1 cellular context compared by ENCODE assay signal in genomic region chr2:70659551-70659950, GRCh38.
TF ChIP-seq lines count a peak whose summit lies in the region.

No MANE protein-coding gene starts in this region.

TF ChIP-seq in K562, 482 proteins besides CTCF, POLR2A, EP300 and RAD21:
- TF ChIP-seq E2F1 (CRISPR knock-in tag; IDR thresholded peaks at IDR 0.05) (no peak), RAD51 (IDR thresholded peaks at IDR 0.05; ENCODE audit: borderline replicate concordance, low read depth) (0 out of 2 replicates have a peak, but pooled peaks have one; percentile 18)
